30 cellular contexts compared by ENCODE assay signal in genomic region chr2:228983700-228984099, GRCh38.
"Had no signal": no experiment of that assay in that cellular context is flagged by ENCODE, and none has a peak within 500 bp of the region (broad histone marks: within the 10 kb centered on the region; RNA-seq: fewer than 3 reads in every experiment).

No MANE protein-coding gene starts in this region.

- DNase-seq: activated B cell treated with CpG ODN at 0.5 μM for 24 hours; activated CD4-positive, alpha-beta T cell treated with anti-CD3 and anti-CD28 coated beads for 4 hours; activated CD4-positive, alpha-beta T cell treated with anti-CD3 and anti-CD28 coated beads, Interleukin-2, amount 50 U/mL, for 48 hours; activated CD8-positive, alpha-beta memory T cell treated with anti-CD3 and anti-CD28 coated beads, Interleukin-2, amount 50 U/mL, for 48 hours; activated naive CD4-positive, alpha-beta T cell; activated T-cell treated with anti-CD3 and anti-CD28 coated beads, Interleukin-2, amount 50 U/mL, for 4 hours; adrenal gland; brain microvascular endothelial cell; caudate nucleus; effector CD4-positive, alpha-beta T cell; foreskin melanocyte; kidney glomerular epithelial cell; left lung; naive thymus-derived CD8-positive, alpha-beta T cell; ovary; psoas muscle; spleen; stimulated activated CD4-positive, alpha-beta T cell treated with anti-CD3 and anti-CD28 coated beads, Interleukin-4, amount 100 ng/mL, for 1 hour; stimulated activated naive CD4-positive, alpha-beta T cell; testis; trophoblast cell; uterus had no signal

- H3K36me3 Mint-ChIP-seq: activated naive CD8-positive, alpha-beta T cell; naive thymus-derived CD8-positive, alpha-beta T cell; neural progenitor cell had no signal

- H3K36me3 ChIP-seq: adrenal gland, ascending aorta, brain microvascular endothelial cell, left lung, neural progenitor cell, ovary, right atrium auricular region, spleen, uterus had no signal

- H3K27ac ChIP-seq: adrenal gland, ascending aorta, brain microvascular endothelial cell, hepatocyte, left lung, neural progenitor cell, ovary, psoas muscle, right atrium auricular region, spleen, testis, uterus had no signal

- H3K79me2 ChIP-seq: hepatocyte had no signal

- H3K4me1 Mint-ChIP-seq: activated B cell treated with CpG ODN at 0.5 μM for 24 hours; naive thymus-derived CD8-positive, alpha-beta T cell; neural progenitor cell had no signal

- H2AFZ ChIP-seq: hepatocyte, neural progenitor cell had no signal

- H3K4me3 ChIP-seq: adrenal gland, ascending aorta, hepatocyte, left lung, lung, neural progenitor cell, ovary, psoas muscle, right atrium auricular region, spleen, testis, uterus had no signal

- H3K27me3 Mint-ChIP-seq: activated B cell treated with CpG ODN at 0.5 μM for 24 hours; activated naive CD8-positive, alpha-beta T cell; dendritic cell treated with granulocyte-macrophage colony-stimulating factor and Interleukin-4, amounts not matched to agents 40 ng/mL and 50 ng/mL, for 4 days; naive thymus-derived CD8-positive, alpha-beta T cell had no signal

- H3K4me2 ChIP-seq: hepatocyte, neural progenitor cell had no signal

- H3K4me3 Mint-ChIP-seq: activated B cell treated with CpG ODN at 0.5 μM for 24 hours; activated naive CD8-positive, alpha-beta T cell; activated T-cell treated with anti-CD3 and anti-CD28 coated beads, Interleukin-2, amount 50 U/mL, for 4 hours; dendritic cell treated with granulocyte-macrophage colony-stimulating factor and Interleukin-4, amounts not matched to agents 40 ng/mL and 50 ng/mL, for 4 days; naive thymus-derived CD8-positive, alpha-beta T cell; neural progenitor cell had no signal

- H3K4me1 ChIP-seq: ascending aorta, left lung, neural progenitor cell, psoas muscle, right atrium auricular region, spleen, testis, uterus had no signal

- H3K9me3 ChIP-seq: adrenal gland, ovary, testis, uterus had no signal

- ATAC-seq: activated T-cell treated with anti-CD3 and anti-CD28 coated beads, Interleukin-2, amount 50 U/mL, for 4 hours; left lung; naive thymus-derived CD8-positive, alpha-beta T cell; psoas muscle had no signal

- H3K27me3 ChIP-seq: adrenal gland, ascending aorta, brain microvascular endothelial cell, hepatocyte, left lung, neural progenitor cell, ovary, right atrium auricular region, spleen, testis, uterus had no signal

- H3K27ac Mint-ChIP-seq: activated B cell treated with CpG ODN at 0.5 μM for 24 hours; activated naive CD8-positive, alpha-beta T cell; activated T-helper 2 cell treated with anti-CD3 and anti-CD28 coated beads, Interferon-gamma antibody, Interleukin-2, Interleukin-4, amounts not matched to agents 10 μg/mL and 5 μg/mL and 100 μg/mL, durations not matched to agents 14 hours and 24 hours and 36 hours; dendritic cell treated with granulocyte-macrophage colony-stimulating factor and Interleukin-4, amounts not matched to agents 40 ng/mL and 50 ng/mL, for 4 days; naive thymus-derived CD8-positive, alpha-beta T cell; neural progenitor cell had no signal

- H3K9ac ChIP-seq: neural progenitor cell had no signal
